In the genomic region with DNA sequence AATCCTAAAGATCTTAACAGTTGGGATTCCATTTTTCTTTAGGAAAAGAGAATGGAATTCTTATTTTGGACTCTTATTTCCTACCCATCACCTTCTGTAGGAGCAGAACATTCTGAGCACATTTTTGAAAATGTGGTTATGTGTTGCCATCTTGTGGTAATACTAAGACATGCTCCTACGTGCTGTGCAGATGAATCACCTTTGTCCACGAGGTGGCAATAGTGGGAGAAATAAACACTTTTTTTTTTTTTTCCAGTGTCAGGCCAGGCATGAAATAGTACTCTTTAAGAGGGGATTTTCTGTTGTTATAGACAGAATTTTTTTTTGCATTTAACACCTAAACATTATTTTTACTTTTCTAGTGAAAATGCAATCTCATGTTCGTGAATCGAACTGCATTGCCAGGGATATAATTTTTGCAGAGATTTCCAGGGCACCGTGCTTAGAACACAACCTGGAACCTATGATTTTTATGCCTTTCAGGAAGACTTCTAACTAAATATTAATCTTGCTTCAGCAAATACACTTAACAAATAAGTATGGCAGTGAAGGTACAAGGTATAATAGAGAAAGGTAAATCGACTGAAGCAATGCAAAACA, we compare ENCODE assay signal across 8 cellular contexts.
A peak's percentile ranks its signal among the peaks of the same experiment; 100 is the strongest.
DNase-seq lines count a peak whose midpoint lies in the region; ATAC-seq, FAIRE-seq and TF ChIP-seq lines count a peak whose summit lies in the region.

No MANE protein-coding gene starts in this region.

- peak; percentile 65 for ATAC-seq in gastroesophageal sphincter

- H3K23ac ChIP-seq in H9 (ENCODE audit: insufficient read length, low read depth, low read length) = no peak overlapping the region
- no peak overlapping the region for H3K23ac ChIP-seq in trophoblast cell (ENCODE audit: low read length)

- no peak overlapping the region for H4K91ac ChIP-seq in H9 (ENCODE audit: insufficient read length, low read depth, low read length)
- H4K91ac ChIP-seq in trophoblast cell (ENCODE audit: low read depth, low read length) = no peak overlapping the region

- WGBS in H9 (ENCODE audit: extremely low coverage, insufficient read length, low lambda C conversion rate) = no CpG with 5 or more reads among the region's 6 CpGs
- 43 to 54% methylated on average over 6 of the region's 6 CpGs for WGBS in gastroesophageal sphincter (ENCODE audit: low coverage in 1 of 2), 2 donors
- no CpG with 5 or more reads among the region's 6 CpGs for WGBS in trophoblast cell (ENCODE audit: extremely low coverage, insufficient coverage, insufficient read length)

- no peak overlapping the region for H2AFZ ChIP-seq in H9 (ENCODE audit: low read length)
- H2AFZ ChIP-seq in trophoblast cell (ENCODE audit: insufficient read depth, low read length, poor library complexity) = no peak overlapping the region

- no peaks in the 10 kb centered on the region for H4K20me1 ChIP-seq in H9 (ENCODE audit: control insufficient read depth, insufficient read depth, insufficient read length)

- POLR2A ChIA-PET in GM10248 (lab: Yijun Ruan, JAX) = no interaction called here

- H3K4ac ChIP-seq in H9 (ENCODE audit: low read depth, low read length) (no peak overlapping the region), trophoblast cell (ENCODE audit: low read depth, low read length) (no peak overlapping the region)

- no peak overlapping the region for H2BK12ac ChIP-seq in H9 (ENCODE audit: insufficient read length, low read depth, low read length)
- H2BK12ac ChIP-seq in trophoblast cell (ENCODE audit: low read length) = no peak overlapping the region

- H3T11ph ChIP-seq in H9 (ENCODE audit: low read length) = no peak overlapping the region

- H3K4me3 Mint-ChIP-seq in H9 = no peak overlapping the region

- H2BK5ac ChIP-seq in H9 (ENCODE audit: insufficient read length, low read length) = no peak overlapping the region
- no peak overlapping the region for H2BK5ac ChIP-seq in trophoblast cell (ENCODE audit: low read depth, low read length, poor library complexity)

- H2BK15ac ChIP-seq in H9 (ENCODE audit: low read depth, low read length) = no peak overlapping the region

- no peaks in the 10 kb centered on the region for H3K23me2 ChIP-seq in H9 (ENCODE audit: insufficient read length, low read depth, low read length, poor library complexity, severe bottlenecking)

- H3K79me2 ChIP-seq in H9 (ENCODE audit: insufficient read depth, low read length) (no peaks in the 10 kb centered on the region), trophoblast cell (ENCODE audit: control insufficient read depth, insufficient read depth, low read length, poor library complexity) (no peaks in the 10 kb centered on the region)

- peak; percentile 90 for FAIRE-seq in RCC 7860 (lab: Jason Lieb, UNC)

- H3K27ac Mint-ChIP-seq in H9 = no peak overlapping the region

- H3K14ac ChIP-seq in H9 (ENCODE audit: insufficient read depth, low read length) = no peak overlapping the region
- H3K14ac ChIP-seq in trophoblast cell (ENCODE audit: low read length) = no peak overlapping the region

- no peak overlapping the region for H3K4me2 ChIP-seq in H9 (ENCODE audit: insufficient read depth, insufficient read length, low read length)
- H3K4me2 ChIP-seq in trophoblast cell (ENCODE audit: low read length) = no peak overlapping the region

- no peak overlapping the region for H4K12ac ChIP-seq in trophoblast cell (ENCODE audit: low read depth, low read length)

- TF ChIP-seq EP300 in gastroesophageal sphincter (IDR thresholded peaks at IDR 0.05) = no peak

- peak; percentile 100 for TF ChIP-seq CTCF in GM10248 (IDR thresholded peaks at IDR 0.05; ENCODE audit: control extremely low read depth, extremely low read depth, low read depth, missing control alignments)
- peak; percentile 99 for TF ChIP-seq CTCF in H9 (conservative IDR thresholded peaks at IDR 0.05)
- peak; percentile 100 for TF ChIP-seq CTCF in LNCaP clone FGC (IDR thresholded peaks at IDR 0.05; ENCODE audit: control insufficient read depth, extremely low read depth, insufficient read depth)
- peak; percentile 91 to 97 (median 94) for TF ChIP-seq CTCF in gastroesophageal sphincter (IDR thresholded peaks at IDR 0.05)

- no peak overlapping the region for H3K18ac ChIP-seq in H9 (ENCODE audit: insufficient read length, low read depth, low read length)
- H3K18ac ChIP-seq in trophoblast cell (ENCODE audit: low read length) = no peak overlapping the region

- H3K9ac ChIP-seq in H9 (ENCODE audit: extremely low read depth, insufficient read length, low read length) (no peak overlapping the region), trophoblast cell (ENCODE audit: low read length) (no peak overlapping the region)

- no peaks in the 10 kb centered on the region for H3K27me3 Mint-ChIP-seq in H9 (ENCODE audit: low read depth)

- CTCF ChIA-PET in GM10248 (lab: Yijun Ruan, JAX) = interaction anchor here (0.7 to 2.0 kb wide), 14 partner anchors 9 to 1456 kb away, joined by 3 to 11 read pairs (median 3); no protein-coding TSS in a partner anchor

- H2AK5ac ChIP-seq in H9 (ENCODE audit: insufficient read length, low read length) = no peak overlapping the region
- no peak overlapping the region for H2AK5ac ChIP-seq in trophoblast cell (ENCODE audit: low read length)

- H3K9me3 Mint-ChIP-seq in H9 = no peaks in the 10 kb centered on the region

- no peak overlapping the region for H2BK20ac ChIP-seq in H9 (ENCODE audit: low read depth, low read length, poor library complexity, severe bottlenecking)

- H3K4me3 ChIP-seq in LNCaP clone FGC (ENCODE audit: low read depth, low read length) (no peak overlapping the region), gastroesophageal sphincter (no peak overlapping the region), trophoblast cell (ENCODE audit: low read depth, low read length) (no peak overlapping the region)

- H3K27ac ChIP-seq in H9 (ENCODE audit: insufficient read length, low read depth, low read length) = no peak overlapping the region
- no peak overlapping the region for H3K27ac ChIP-seq in gastroesophageal sphincter
- H3K27ac ChIP-seq in trophoblast cell (ENCODE audit: low read depth, low read length) = no peak overlapping the region

- TF ChIP-seq POLR2A in gastroesophageal sphincter (IDR thresholded peaks at IDR 0.05) = no peak

- H3K56ac ChIP-seq in H9 (ENCODE audit: insufficient read length, low read depth, low read length) = no peak overlapping the region

- H3K79me1 ChIP-seq in H9 (ENCODE audit: insufficient read depth, low read depth, low read length, poor library complexity, severe bottlenecking) = no peaks in the 10 kb centered on the region
- H3K79me1 ChIP-seq in trophoblast cell (ENCODE audit: low read length) = no peaks in the 10 kb centered on the region

- no peaks in the 10 kb centered on the region for H3K4me1 ChIP-seq in H9 (ENCODE audit: insufficient read depth, low read length)
- no peaks in the 10 kb centered on the region for H3K4me1 ChIP-seq in gastroesophageal sphincter
- H3K4me1 ChIP-seq in trophoblast cell (ENCODE audit: control insufficient read depth in 1 of 2, insufficient read depth in 2 of 2, low read length in 2 of 2) = no peaks in the 10 kb centered on the region

- H4K8ac ChIP-seq in H9 (replicated peaks; ENCODE audit: insufficient read length, low read depth, low read length) = no peak overlapping the region
- no peak overlapping the region for H4K8ac ChIP-seq in trophoblast cell (ENCODE audit: low read depth, low read length)

- peaks cover 0 to 1% of the 10 kb centered on the region in 2 experiments; a peak in 1 of 4 replicates for H3K4me1 Mint-ChIP-seq in H9

- H3K9me3 ChIP-seq in H9 (ENCODE audit: control insufficient read depth, low read depth, low read length) = no peaks in the 10 kb centered on the region
- no peaks in the 10 kb centered on the region for H3K9me3 ChIP-seq in gastroesophageal sphincter
- H3K9me3 ChIP-seq in trophoblast cell (ENCODE audit: insufficient read depth, low read depth, low read length) = no peaks in the 10 kb centered on the region

- DNase-seq in GM10248 (ENCODE audit: extremely low spot score) (peak; percentile 65), H9 (peak; percentile 50), LNCaP clone FGC (ENCODE audit: low read depth) (peak; percentile 56), RCC 7860 (ENCODE audit: low spot score) (peak; percentile 68), trophoblast cell (peak; percentile 51 to 89), mesenteric fat pad (ENCODE audit: low spot score) (no peak)
- peak; percentile 24 for DNase-seq in activated effector memory CD4-positive, alpha-beta T cell treated with Interleukin-2 at 50 U/mL for 16 hours

- H2BK120ac ChIP-seq in H9 (ENCODE audit: low read depth, low read length, poor library complexity, severe bottlenecking) (no peak overlapping the region), trophoblast cell (ENCODE audit: insufficient read depth, low read length, poor library complexity) (no peak overlapping the region)

- H3K36me3 ChIP-seq in gastroesophageal sphincter (no peaks in the 10 kb centered on the region), trophoblast cell (ENCODE audit: control insufficient read depth in 1 of 2, insufficient read depth in 2 of 2, low read length in 2 of 2) (no peaks in the 10 kb centered on the region)

- H3K27me3 ChIP-seq in H9 (ENCODE audit: insufficient read depth, low read length) (no peaks in the 10 kb centered on the region), gastroesophageal sphincter (no peaks in the 10 kb centered on the region), trophoblast cell (ENCODE audit: insufficient read depth, low read length) (no peaks in the 10 kb centered on the region)

- no peaks in the 10 kb centered on the region for H3K36me3 Mint-ChIP-seq in H9 (ENCODE audit: insufficient read depth in 1 of 3, low read depth in 3 of 3)

- H4K5ac ChIP-seq in H9 (ENCODE audit: insufficient read length, low read depth, low read length) = no peak overlapping the region
